9 cellular contexts compared by ENCODE assay signal in genomic region chr16:84585886-84586285, GRCh38. TPM values are rescaled to one million over a fixed set of nuclear protein-coding genes. Genes with fewer than 3 reads are reported as not detected.
DNase-seq lines count a peak whose midpoint lies in the region; ATAC-seq, FAIRE-seq and TF ChIP-seq lines count a peak whose summit lies in the region.
"Had no signal": no experiment of that assay in that cellular context is flagged by ENCODE, and none has a peak within 500 bp of the region (broad histone marks: within the 10 kb centered on the region; RNA-seq: fewer than 3 reads in every experiment).

No MANE protein-coding gene starts in this region.

- H3K9me3 ChIP-seq in A549 (no peaks in the 10 kb centered on the region), GM12878 (replicated peaks; ENCODE audit: control insufficient read depth, insufficient read depth, low read length) (no peaks in the 10 kb centered on the region)

- peaks cover 34 to 41% of the 10 kb centered on the region in 2 experiments for H3K36me3 ChIP-seq in GM12878 (ENCODE audit: control insufficient read depth in 2 of 2, insufficient read depth in 2 of 2, low read length in 1 of 2)

- no peak overlapping the region for H3K4me2 ChIP-seq in A549
- H3K4me2 ChIP-seq in GM12878 (ENCODE audit: control insufficient read depth, insufficient read depth), result peak overlapping the region; percentile 33; the same call in 1 of the 2 replicates

- intact Hi-C loops in GM12878 (cut with micrococcal nuclease; ENCODE audit: unreplicated experiment), result no loop called here

- no peak overlapping the region for H3K9ac ChIP-seq in GM12878 (ENCODE audit: control insufficient read depth, insufficient read depth, low read length)

- FAIRE-seq in A549 (lab: Jason Lieb, UNC) (no peak), GM12878 (lab: Jason Lieb, UNC) (peak; percentile 83)
- FAIRE-seq: G401.6 had no signal

- H2AFZ ChIP-seq in GM12878 (ENCODE audit: control insufficient read depth, low read depth, low read length), result no peak overlapping the region

- POLR2A ChIA-PET in A549 (lab: Yijun Ruan, JAX), result no interaction called here
- POLR2A ChIA-PET in GM12878 (lab: Charles Lee), result interaction anchor here (0.6 to 1.5 kb wide), 5 partner anchors 14 to 540 kb away, joined by 3 to 7 read pairs (median 5); partner anchors contain the start of gene COTL1

- RAD21 ChIA-PET in GM12878 (lab: Charles Lee; ENCODE audit: unreplicated experiment), result interaction anchor here (0.8 to 2.5 kb wide), 8 partner anchors 8 to 79 kb away, joined by 3 to 8 read pairs (median 4); no protein-coding TSS in a partner anchor

- no peak for TF ChIP-seq RAD21 in A549 (conservative IDR thresholded peaks at IDR 0.05 in 1 of 2, IDR thresholded peaks at IDR 0.05 in 1 of 2)
- TF ChIP-seq RAD21 in GM12878 (IDR thresholded peaks at IDR 0.05; ENCODE audit: insufficient read depth, low read depth, low read length), result no peak

- ATAC-seq in A549 (peak; percentile 42 to 79; a peak in 4 of 6 replicates), GM19043 (IDR thresholded peaks at IDR 0.05; ENCODE audit: low read depth, unreplicated experiment) (peak; percentile 67), HG03354 (IDR thresholded peaks at IDR 0.05; ENCODE audit: poor library complexity, severe bottlenecking, unreplicated experiment) (peak; percentile 53), GM12878 (peak; percentile 96)

- peak; percentile 40 to 48 for DNase-seq in A549 (ENCODE audit: low read depth in 1 of 2, low spot score in 1 of 2)
- no peak for DNase-seq in GM12878 (ENCODE audit: low read depth, low spot score)
- DNase-seq in retina, result peak; percentile 78
- DNase-seq in activated CD4-positive, CD25-positive, alpha-beta regulatory T cell treated with anti-CD3 and anti-CD28 coated beads, Interleukin-2, amount 50 U/mL, for 72 hours, result no peak
- no peak for DNase-seq in NCI-H748 (lab: John Stamatoyannopoulos, UW; ENCODE audit: unreplicated experiment)
- DNase-seq in NCI-H1048 (lab: John Stamatoyannopoulos, UW), result no peak

- 83% methylated on average over 10 of the region's 10 CpGs for WGBS in A549 (ENCODE audit: missing lambda C conversion rate)
- 8% methylated on average over 10 of the region's 10 CpGs for WGBS in GM12878 (ENCODE audit: insufficient coverage, insufficient replicate concordance, low lambda C conversion rate, missing lambda C conversion rate)

- H3K4me3 ChIP-seq in A549, result no peak overlapping the region
- H3K4me3 ChIP-seq in GM12878, result peak overlapping the region; percentile 45; the same call in 1 of the 2 replicates

- CTCF ChIA-PET in A549 (lab: Yijun Ruan, JAX) (interaction anchor here (1.9 to 2.3 kb wide), 2 partner anchors 80 to 86 kb away, joined by 4 to 11 read pairs; no protein-coding TSS in a partner anchor), GM12878 (lab: Yijun Ruan, JAX) (interaction anchor here (0.9 to 2.9 kb wide), 8 partner anchors 12 to 153 kb away, joined by 3 to 17 read pairs (median 3); no protein-coding TSS in a partner anchor)

- in situ Hi-C loops in GM12878 (cut with MboI), result no loop called here

- BruUV-seq in GM12878 (replicated peaks; lab: Mats Ljungman, UMichigan), result no TSS peak

- H3K27ac ChIP-seq in A549 (no peak overlapping the region), GM12878 (ENCODE audit: control insufficient read depth, insufficient read depth) (peak overlapping the region; percentile 24)

- SMC1A ChIA-PET in GM12878 (lab: Charles Lee; ENCODE audit: uncharacterized antibody, unreplicated experiment), result interaction anchor here (0.9 to 4.6 kb wide), 15 partner anchors 10 to 161 kb away, joined by 3 to 20 read pairs (median 4); no protein-coding TSS in a partner anchor

- TF ChIP-seq POLR2A in A549 (IDR thresholded peaks at IDR 0.05; ENCODE audit: low read length) (no peak), GM12878 (IDR thresholded peaks at IDR 0.05; ENCODE audit: low read depth, low read length) (peak; percentile 53; the same call in 1 of the 2 replicates)

- TF ChIP-seq EP300 in A549 (IDR thresholded peaks at IDR 0.05) (no peak), GM12878 (IDR thresholded peaks at IDR 0.05; ENCODE audit: borderline replicate concordance in 1 of 2, control insufficient read depth in 1 of 2, low read depth in 2 of 2, low read length in 2 of 2) (no peak)

- H3K4me1 ChIP-seq in A549 (peaks cover 12% of the 10 kb centered on the region), GM12878 (ENCODE audit: control insufficient read depth, insufficient read depth, low read length) (peaks cover 19% of the 10 kb centered on the region)

- no peaks in the 10 kb centered on the region for H4K20me1 ChIP-seq in GM12878 (ENCODE audit: control insufficient read depth, insufficient read depth)

- H3K27me3 ChIP-seq in GM12878 (replicated peaks in 1 of 2; ENCODE audit: control insufficient read depth in 2 of 2, insufficient read depth in 2 of 2, low read length in 1 of 2), result no peaks in the 10 kb centered on the region

- TF ChIP-seq CTCF in A549 (IDR thresholded peaks at IDR 0.05), result no peak
- no peak for TF ChIP-seq CTCF in GM12878 (IDR thresholded peaks at IDR 0.05 in 2 of 3, conservative IDR thresholded peaks at IDR 0.05 in 1 of 3; ENCODE audit: control insufficient read depth in 2 of 3, extremely low read depth in 1 of 3, insufficient read depth in 1 of 3, low read depth in 3 of 3, low read length in 3 of 3)

- peaks cover 66% of the 10 kb centered on the region for H3K79me2 ChIP-seq in GM12878 (ENCODE audit: control insufficient read depth, insufficient read depth, low read length)

TF ChIP-seq in A549, 52 proteins besides CTCF, POLR2A, EP300 and RAD21 (continues in another document):
- peak; percentile 70 for TF ChIP-seq USF2 (IDR thresholded peaks at IDR 0.05)

TF ChIP-seq in GM12878, 131 proteins besides CTCF, POLR2A, EP300 and RAD21 (continues in another document):
- peak; percentile 93 for TF ChIP-seq PBX3 (IDR thresholded peaks at IDR 0.05; ENCODE audit: insufficient replicate concordance, low read depth, low read length)
- TF ChIP-seq SUPT20H (IDR thresholded peaks at IDR 0.05; ENCODE audit: borderline replicate concordance, control insufficient read depth, low read depth, low read length), result no peak
- TF ChIP-seq SKIL (IDR thresholded peaks at IDR 0.05; ENCODE audit: low read depth, poor library complexity, severe bottlenecking), result no peak
- TF ChIP-seq ATF7 (IDR thresholded peaks at IDR 0.05; ENCODE audit: low read depth), result no peak
- peak; percentile 11 for TF ChIP-seq SP1 (IDR thresholded peaks at IDR 0.05; ENCODE audit: low read depth, low read length)

RNA-seq across cellular contexts. Expression of gene COTL1, which starts 32.0 kb away (rescaled TPM):
- polyA plus RNA-seq in A549 (2011; rRNA removed), result 89.7 and 94.1 TPM in 2 replicates
- 243 and 292 TPM in 2 replicates for polyA plus RNA-seq in A549 (2012; cell fraction: cytosol; rRNA removed)
- 169 and 182 TPM in 2 replicates for polyA plus RNA-seq in A549 (2012; cell fraction: nucleus; rRNA removed)
- polyA plus RNA-seq in A549 (2017; fragmentation: RNase III; extraction: RNeasy Plus Mini Kit Qiagen cat#74134 plus additional on column Dnase treatment), result 372 to 495 TPM (median 379 TPM) in 3 replicates
- polyA minus RNA-seq in A549 (2011; rRNA and poly(A)+ RNA removed), result 54.9 and 77.1 TPM in 2 replicates
- total RNA-seq in GM12878 (2013; cell fraction: nucleolus; rRNA removed), result 94.3 and 106 TPM in 2 replicates
- 417 and 464 TPM in 2 replicates for total RNA-seq in GM12878 (2014; rRNA removed)
- 241 and 279 TPM in 2 replicates for total RNA-seq in GM12878 (2014; rRNA removed; fragmentation: Illumina TruSeq; extraction: Trizol)
- 675 and 688 TPM in 2 replicates for total RNA-seq in GM12878 (2021)
- 255 TPM for polyA plus RNA-seq in GM12878 (2011; ENCODE audit: low read depth)
- 136 and 205 TPM in 2 replicates for polyA plus RNA-seq in GM12878 (2011; rRNA removed)
- 261 and 288 TPM in 2 replicates for polyA plus RNA-seq in GM12878 (2011; cell fraction: cytosol; rRNA removed)
- 174 and 206 TPM in 2 replicates for polyA plus RNA-seq in GM12878 (2011; cell fraction: nucleus; rRNA removed)
- 331 and 436 TPM in 2 replicates for polyA plus RNA-seq in GM12878 (2012)
- polyA plus RNA-seq in GM12878 (2014; fragmentation: Illumina TruSeq; extraction: Trizol), result 257 and 493 TPM in 2 replicates
- 100 to 1,000 TPM; 140 to 235 TPM for polyA plus RNA-seq in GM12878 (2014; fragmentation: Nextera tagmentation; extraction: Ambion mirVana)
- 382 and 423 TPM in 2 replicates for polyA plus RNA-seq in GM12878 (2014; rRNA removed)
- polyA plus RNA-seq in GM12878 (2016; fragmentation: Nextera tagmentation; extraction: Ambion mirVana), result 100 to 1,000 TPM; 146 to 894 TPM
- polyA minus RNA-seq in GM12878 (2011; rRNA and poly(A)+ RNA removed), result 103 and 174 TPM in 2 replicates
- polyA minus RNA-seq in GM12878 (2011; cell fraction: cytosol; rRNA and poly(A)+ RNA removed), result 77.1 and 81.1 TPM in 2 replicates
- polyA minus RNA-seq in GM12878 (2011; cell fraction: nucleus; rRNA and poly(A)+ RNA removed), result 78.5 and 132 TPM in 2 replicates

Comparison
In these comparisons a context has a peak if more than half of its experiments do, and no peak if none do; other contexts are left out.
1. DNase-seq: peak in A549 (2 of 2) and retina (single experiment); none in GM12878 (single experiment), activated CD4-positive, CD25-positive, alpha-beta regulatory T cell treated with anti-CD3 and anti-CD28 coated beads, Interleukin-2, amount 50 U/mL, for 72 hours (single experiment), NCI-H748 (single experiment) and NCI-H1048 (single experiment).
2. Of the 24 proteins assayed by ChIP-seq in both GM12878 and A549: peak only in GM12878: MAX, PBX3 and POLR2A; only in A549: none; in both: USF2; in neither: 19; mixed calls (peak in some experiments, not most) for 1.
3. Peak in every context shown above with its lines, with median percentiles within 50 percentile points of each other: ATAC-seq.